In genomic region chr10:72244573-72245038, GRCh38 we compare ENCODE assay signal across 9 cellular contexts. TPM values are rescaled to one million over a fixed set of nuclear protein-coding genes. Genes with fewer than 3 reads are reported as not detected.
DNase-seq lines count a peak whose midpoint lies in the region; ATAC-seq and TF ChIP-seq lines count a peak whose summit lies in the region.
"Had no signal": no experiment of that assay in that cellular context is flagged by ENCODE, and none has a peak within 500 bp of the region (broad histone marks: within the 10 kb centered on the region; RNA-seq: fewer than 3 reads in every experiment).

No MANE protein-coding gene starts in this region.

- H3K4me3 Mint-ChIP-seq in naive B cell: peak overlapping the region in 1 of 8 donors; percentile 29

- peak overlapping the region; percentile 9 to 92 (median 46) for H3K27ac Mint-ChIP-seq in naive B cell

- H3K36me3 Mint-ChIP-seq in naive B cell: peaks cover 0 to 4% of the 10 kb centered on the region in 2 donors

- no peak for ATAC-seq in Right ventricle myocardium inferior
- no peak for ATAC-seq in naive B cell (ENCODE audit: low read depth in 2 of 2)
- no peak for ATAC-seq in upper lobe of right lung
- ATAC-seq in GM19467 (IDR thresholded peaks at IDR 0.05; ENCODE audit: unreplicated experiment): no peak
- ATAC-seq in activated CD4-positive, CD25-positive, alpha-beta regulatory T cell treated with anti-CD3 and anti-CD28 coated beads, Interleukin-2, amount 50 U/mL, for 24 hours: no peak

- H3K9me3 Mint-ChIP-seq in naive B cell: no peaks in the 10 kb centered on the region

- DNase-seq in cardiac muscle cell (ENCODE audit: low read depth in 1 of 2, low spot score in 1 of 2) (no peak), Right ventricle myocardium inferior (ENCODE audit: missing footprints) (no peak), brain microvascular endothelial cell (no peak), naive B cell (no peak), upper lobe of right lung (no peak), GM03348 (ENCODE audit: low spot score) (no peak)
- DNase-seq: activated CD4-positive, alpha-beta T cell treated with anti-CD3 and anti-CD28 coated beads for 48 hours had no signal

- no peak overlapping the region for H3K4me3 ChIP-seq in cardiac muscle cell
- no peak overlapping the region for H3K4me3 ChIP-seq in brain microvascular endothelial cell (ENCODE audit: low read depth, low read length)
- no peak overlapping the region for H3K4me3 ChIP-seq in upper lobe of right lung

- no peaks in the 10 kb centered on the region for H3K27me3 ChIP-seq in cardiac muscle cell
- H3K27me3 ChIP-seq in brain microvascular endothelial cell (replicated peaks): no peaks in the 10 kb centered on the region
- H3K27me3 ChIP-seq in upper lobe of right lung: no peaks in the 10 kb centered on the region

- no peaks in the 10 kb centered on the region for H3K27me3 Mint-ChIP-seq in naive B cell

- H3K4me1 Mint-ChIP-seq in naive B cell: peaks cover 65 to 88% (median 85%) of the 10 kb centered on the region in 3 donors

- TF ChIP-seq CTCF in cardiac muscle cell (IDR thresholded peaks at IDR 0.05; ENCODE audit: low read depth, low read length) (no peak), brain microvascular endothelial cell (IDR thresholded peaks at IDR 0.05; ENCODE audit: low read depth, low read length, missing control alignments) (no peak), upper lobe of right lung (IDR thresholded peaks at IDR 0.05) (no peak)

- H3K4me1 ChIP-seq in cardiac muscle cell (ENCODE audit: low read depth): peaks cover 31% of the 10 kb centered on the region
- peaks cover 77% of the 10 kb centered on the region for H3K4me1 ChIP-seq in upper lobe of right lung

- H3K27ac ChIP-seq in cardiac muscle cell (peak overlapping the region; percentile 81), brain microvascular endothelial cell (peak overlapping the region; percentile 79), upper lobe of right lung (peak overlapping the region; percentile 95)

- intact Hi-C loops in Right ventricle myocardium inferior (cut with DNase I) (loop anchor here (10.0 kb wide), 1 partner anchor 280 kb away; the partner anchor contains the start of gene CHST3), upper lobe of right lung (cut with DNase I) (no loop called here)

- H3K36me3 ChIP-seq in cardiac muscle cell (no peaks in the 10 kb centered on the region), brain microvascular endothelial cell (replicated peaks) (no peaks in the 10 kb centered on the region), upper lobe of right lung (no peaks in the 10 kb centered on the region)

- in situ Hi-C loops in brain microvascular endothelial cell (cut with HindIII; ENCODE audit: low pct_ligation_motif_present, low sequenced_read_pairs): no loop called here

- no peaks in the 10 kb centered on the region for H3K9me3 ChIP-seq in cardiac muscle cell (ENCODE audit: low read depth)
- no peaks in the 10 kb centered on the region for H3K9me3 ChIP-seq in upper lobe of right lung

RNA-seq across cellular contexts. Expression of gene ASCC1, which starts 28.5 kb away (rescaled TPM):
- total RNA-seq in cardiac muscle cell: 41.3 and 47.9 TPM in 2 replicates
- polyA plus RNA-seq in cardiac muscle cell: 58.4 and 61.0 TPM in 2 replicates
- total RNA-seq in Right ventricle myocardium inferior: 35.4 TPM
- 10 to 100 TPM; 43.8 to 69.0 (median 48.4) TPM for polyA plus RNA-seq in naive B cell (ENCODE audit: low read depth in 6 of 6)
- total RNA-seq in upper lobe of right lung: 27.4 TPM

RNA-seq across cellular contexts. Expression of gene ANAPC16, which starts 28.8 kb away (rescaled TPM):
- total RNA-seq in cardiac muscle cell: 92.2 and 103 TPM in 2 replicates
- polyA plus RNA-seq in cardiac muscle cell: 242 and 283 TPM in 2 replicates
- total RNA-seq in Right ventricle myocardium inferior: 239 TPM
- 100 to 1,000 TPM; 485 to 708 (median 561) TPM for polyA plus RNA-seq in naive B cell (ENCODE audit: low read depth in 6 of 6)
- total RNA-seq in upper lobe of right lung: 118 TPM

RNA-seq across cellular contexts. Expression of gene DDIT4, which starts 29.1 kb away (rescaled TPM):
- total RNA-seq in cardiac muscle cell (213 and 227 TPM in 2 replicates), Right ventricle myocardium inferior (71.4 TPM), upper lobe of right lung (200 TPM)
- polyA plus RNA-seq in cardiac muscle cell (210 and 276 TPM in 2 replicates), naive B cell (ENCODE audit: low read depth in 6 of 6) (100 to 1,000 TPM in 1 of 6 donors, 10 to 100 TPM in 5; 22.6 to 124 (median 78.2) TPM)
